8 cellular contexts compared by ENCODE assay signal in the genomic region with DNA sequence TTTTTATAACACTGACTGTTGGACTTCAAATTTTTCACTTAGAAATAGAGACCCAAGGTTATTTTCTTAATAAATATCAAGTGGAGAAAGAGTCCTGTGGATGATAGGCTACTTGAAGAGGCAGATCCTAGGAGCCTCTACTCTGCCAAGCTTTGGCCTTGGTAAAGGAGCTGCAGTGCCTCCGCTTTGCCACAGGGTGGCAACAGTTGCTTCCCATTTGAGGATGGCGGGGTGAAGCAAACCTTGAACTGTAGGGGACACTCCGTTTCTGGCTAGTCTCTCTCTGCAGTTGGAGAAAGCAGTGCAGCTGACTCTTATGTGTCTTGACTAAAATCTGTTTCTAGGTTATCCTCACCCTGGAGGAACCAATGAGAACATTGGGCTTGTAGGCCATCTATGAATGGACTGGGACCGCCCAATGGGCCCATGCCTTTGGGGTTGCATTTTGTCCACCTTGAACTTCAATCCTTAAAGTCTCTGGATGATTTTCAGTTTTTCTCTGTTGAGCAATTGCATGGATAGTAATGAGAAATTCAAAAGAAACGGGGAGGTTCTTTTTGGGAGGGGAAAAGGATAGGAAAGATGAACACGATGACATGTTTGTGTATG. TPM values are rescaled to one million over a fixed set of nuclear protein-coding genes. Genes with fewer than 3 reads are reported as not detected.
DNase-seq lines count a peak whose midpoint lies in the region; TF ChIP-seq lines count a peak whose summit lies in the region.

No MANE protein-coding gene starts in this region.

- H3K27me3 ChIP-seq in adrenal gland = no peaks in the 10 kb centered on the region
- H3K27me3 ChIP-seq in hepatocyte = no peaks in the 10 kb centered on the region

- in situ Hi-C loops in Caki2 (cut with HindIII; ENCODE audit: low pct_unique_long_range_greater_than_20kb, low sequenced_read_pairs) (no loop called here), SK-MEL-5 (cut with HindIII; ENCODE audit: low pct_unique_long_range_greater_than_20kb, low sequenced_read_pairs) (no loop called here)

- intact Hi-C loops in adrenal gland (cut with DNase I) = no loop called here

- H4K20me1 ChIP-seq in hepatocyte (ENCODE audit: insufficient read depth, poor library complexity, severe bottlenecking) = no peaks in the 10 kb centered on the region

- peak; percentile 53 to 74 (median 61) for TF ChIP-seq CTCF in adrenal gland (IDR thresholded peaks at IDR 0.05)
- TF ChIP-seq CTCF in hepatocyte (IDR thresholded peaks at IDR 0.05; ENCODE audit: poor library complexity) = peak; percentile 71

- no peak overlapping the region for H3K27ac ChIP-seq in adrenal gland
- H3K27ac ChIP-seq in hepatocyte = no peak overlapping the region

- H3K4me1 ChIP-seq in adrenal gland (replicated peaks in 1 of 2) (no peaks in the 10 kb centered on the region), hepatocyte (ENCODE audit: insufficient read depth) (no peaks in the 10 kb centered on the region)

- DNase-seq in Caki2 (ENCODE audit: low read depth) (peak; percentile 66), GM19240 (ENCODE audit: insufficient read length, low spot score) (peak; percentile 55), HK-2 (ENCODE audit: unreplicated experiment) (peak; percentile 47), SK-MEL-5 (ENCODE audit: low read depth, low spot score) (peak; percentile 83), adrenal gland (peak in 6 of 7 donors; percentile 33 to 78 (median 54)), hepatocyte (ENCODE audit: low spot score) (peak; percentile 70), OCI-M2 (lab: John Stamatoyannopoulos, UW; ENCODE audit: unreplicated experiment) (no peak)
- peak; percentile 21 to 35 for DNase-seq in stimulated activated CD4-positive, alpha-beta T cell treated with anti-CD3 and anti-CD28 coated beads, Interleukin-12 subunit alpha, Interleukin-12 subunit beta, amount 100 ng/mL, for 24 hours (ENCODE audit: low read depth in 2 of 2)

- H3K4me2 ChIP-seq in hepatocyte = no peak overlapping the region

- H3K79me2 ChIP-seq in hepatocyte = no peaks in the 10 kb centered on the region

- no peaks in the 10 kb centered on the region for H3K9me2 ChIP-seq in hepatocyte (replicated peaks; ENCODE audit: insufficient read depth)

- no peak for TF ChIP-seq POLR2A in adrenal gland (IDR thresholded peaks at IDR 0.05)

- 38 to 42% (median 41%) methylated on average over 6 of the region's 6 CpGs for WGBS in adrenal gland, 4 donors
- 40% methylated on average over 6 of the region's 6 CpGs for WGBS in hepatocyte (ENCODE audit: low lambda C conversion rate, missing lambda C conversion rate)

- H3K9me3 ChIP-seq in adrenal gland (replicated peaks in 1 of 3) (no peaks in the 10 kb centered on the region), hepatocyte (ENCODE audit: low read depth) (no peaks in the 10 kb centered on the region)

- no peak overlapping the region for H2AFZ ChIP-seq in hepatocyte

- H3K4me3 ChIP-seq in adrenal gland = no peak overlapping the region
- no peak overlapping the region for H3K4me3 ChIP-seq in hepatocyte

- H3K36me3 ChIP-seq in adrenal gland (replicated peaks in 1 of 2) (no peaks in the 10 kb centered on the region), hepatocyte (replicated peaks; ENCODE audit: insufficient read depth, low read depth) (no peaks in the 10 kb centered on the region)

RNA-seq across cellular contexts. Expression of gene SCG5, which starts 9.8 kb away (rescaled TPM):
- total RNA-seq in Caki2 (2014; rRNA removed; shearing (Covaris generic); ENCODE audit: low replicate concordance) = 24.6 and 46.8 TPM in 2 replicates
- total RNA-seq in SK-MEL-5 (2014; rRNA removed; shearing (Covaris generic)) = 1.3 TPM in 1 of 2 replicates, not detected in the other
- 0.35 TPM in 1 of 2 replicates, not detected in the other for polyA plus RNA-seq in SK-MEL-5 (2015; cell fraction: cytosol; rRNA removed)
- 0.35 TPM in 1 of 2 replicates, not detected in the other for polyA plus RNA-seq in SK-MEL-5 (2015; cell fraction: nucleus; rRNA removed)
- total RNA-seq in adrenal gland (10 to 100 TPM in 3 of 8 donors, 1 to 10 TPM in 1, under 1 TPM in 2, not detected in 2; 0.52 to 43.1 (median 19.8) TPM), hepatocyte (2.0 and 5.2 TPM in 2 replicates)
- polyA plus RNA-seq in adrenal gland (100 to 1,000 TPM in 1 of 3 donors, 10 to 100 TPM in 2; 32.4 to 102 (median 81.2) TPM), hepatocyte (3.5 and 9.8 TPM in 2 replicates)

RNA-seq across cellular contexts. Expression of gene ARHGAP11A, which starts 36.0 kb away (rescaled TPM):
- 15.6 and 20.1 TPM in 2 replicates for total RNA-seq in Caki2 (2014; rRNA removed; shearing (Covaris generic); ENCODE audit: low replicate concordance)
- total RNA-seq in SK-MEL-5 (2014; rRNA removed; shearing (Covaris generic)) = 17.7 and 27.0 TPM in 2 replicates
- polyA plus RNA-seq in SK-MEL-5 (2015; cell fraction: cytosol; rRNA removed) = 23.2 and 30.2 TPM in 2 replicates
- 16.3 and 19.5 TPM in 2 replicates for polyA plus RNA-seq in SK-MEL-5 (2015; cell fraction: nucleus; rRNA removed)
- 1 to 10 TPM in 7 of 8 donors, under 1 TPM in 1; 0.36 to 7.1 (median 2.2) TPM for total RNA-seq in adrenal gland
- polyA plus RNA-seq in adrenal gland = 1 to 10 TPM in 2 of 3 donors, under 1 TPM in 1; 0.57 to 4.5 (median 3.5) TPM
- 4.7 and 4.9 TPM in 2 replicates for total RNA-seq in hepatocyte
- 3.4 and 4.8 TPM in 2 replicates for polyA plus RNA-seq in hepatocyte

RNA-seq across cellular contexts. Expression of gene GOLGA8N, which starts 58.1 kb away (rescaled TPM):
- total RNA-seq in Caki2 (2014; rRNA removed; shearing (Covaris generic); ENCODE audit: low replicate concordance) = 6.0 and 15.1 TPM in 2 replicates
- total RNA-seq in SK-MEL-5 (2014; rRNA removed; shearing (Covaris generic)) = 0.16 and 0.29 TPM in 2 replicates
- 0.14 and 0.24 TPM in 2 replicates for polyA plus RNA-seq in SK-MEL-5 (2015; cell fraction: cytosol; rRNA removed)
- polyA plus RNA-seq in SK-MEL-5 (2015; cell fraction: nucleus; rRNA removed) = 4.5 and 5.7 TPM in 2 replicates
- total RNA-seq in adrenal gland (1 to 10 TPM; 3.0 to 9.5 (median 6.5) TPM), hepatocyte (1.8 and 3.2 TPM in 2 replicates)
- polyA plus RNA-seq in adrenal gland (10 to 100 TPM in 1 of 3 donors, 1 to 10 TPM in 2; 5.0 to 15.0 (median 9.3) TPM), hepatocyte (0.54 and 0.99 TPM in 2 replicates)
